ENCODE assay signal across 9 cellular contexts in the genomic region with DNA sequence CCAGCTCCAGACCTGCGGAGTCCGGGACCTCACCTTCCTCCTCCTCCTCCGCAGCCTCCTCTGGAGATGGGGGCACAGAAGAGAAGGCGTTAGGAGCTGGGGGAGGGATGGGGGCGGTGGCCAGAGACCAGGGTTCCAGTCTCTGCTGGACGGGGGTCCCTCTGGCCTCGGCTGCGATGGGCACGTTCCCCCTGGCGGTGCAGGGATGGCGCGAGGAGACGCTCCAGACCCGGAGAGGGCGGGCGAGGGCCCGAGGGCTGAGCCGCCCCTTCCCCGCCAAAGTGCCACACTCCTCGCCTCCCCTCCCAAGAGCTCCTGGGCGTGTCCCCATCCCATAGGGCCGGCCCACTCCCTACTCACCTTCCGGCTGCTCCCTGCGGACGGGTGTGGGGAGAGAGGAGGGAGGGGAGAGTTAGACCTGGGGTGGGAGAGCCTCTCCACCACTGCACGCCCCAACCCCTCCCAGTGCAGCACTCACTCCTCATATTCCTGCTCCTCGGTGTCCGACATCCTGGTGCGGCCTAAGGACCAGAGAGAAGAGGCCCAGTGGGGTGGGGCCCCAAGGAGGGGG. TPM values are rescaled to one million over a fixed set of nuclear protein-coding genes. Genes with fewer than 3 reads are reported as not detected.
A peak's percentile ranks its signal among the peaks of the same experiment; 100 is the strongest.
DNase-seq lines count a peak whose midpoint lies in the region; ATAC-seq and TF ChIP-seq lines count a peak whose summit lies in the region.
"Had no signal": no experiment of that assay in that cellular context is flagged by ENCODE, and none has a peak within 500 bp of the region (broad histone marks: within the 10 kb centered on the region; RNA-seq: fewer than 3 reads in every experiment).

No MANE protein-coding gene starts in this region.

- no peak for TF ChIP-seq EP300 in tibial nerve (IDR thresholded peaks at IDR 0.05)

- peaks cover 0 to 3% (median 0%) of the 10 kb centered on the region in 4 donors for H3K9me3 ChIP-seq in tibial nerve

- no peak overlapping the region for H3K4me3 Mint-ChIP-seq in stimulated activated effector memory CD8-positive, alpha-beta T cell treated with anti-CD3 and anti-CD28 coated beads, Interleukin-12 subunit alpha, Interleukin-12 subunit beta, amount 100 ng/mL, for 72 hours

- TF ChIP-seq POLR2A in tibial nerve (IDR thresholded peaks at IDR 0.05) = no peak

- peak; percentile 21 for ATAC-seq in stimulated activated effector memory CD8-positive, alpha-beta T cell treated with anti-CD3 and anti-CD28 coated beads, Interleukin-12 subunit alpha, Interleukin-12 subunit beta, amount 100 ng/mL, for 72 hours

- H3K9me3 Mint-ChIP-seq in stimulated activated effector memory CD8-positive, alpha-beta T cell treated with anti-CD3 and anti-CD28 coated beads, Interleukin-12 subunit alpha, Interleukin-12 subunit beta, amount 100 ng/mL, for 72 hours = no peaks in the 10 kb centered on the region

- H3K36me3 Mint-ChIP-seq in stimulated activated effector memory CD8-positive, alpha-beta T cell treated with anti-CD3 and anti-CD28 coated beads, Interleukin-12 subunit alpha, Interleukin-12 subunit beta, amount 100 ng/mL, for 72 hours = no peaks in the 10 kb centered on the region

- H3K27ac Mint-ChIP-seq in stimulated activated effector memory CD8-positive, alpha-beta T cell treated with anti-CD3 and anti-CD28 coated beads, Interleukin-12 subunit alpha, Interleukin-12 subunit beta, amount 100 ng/mL, for 72 hours = no peak overlapping the region

- DNase-seq in DMS 273 (lab: John Stamatoyannopoulos, UW; ENCODE audit: unreplicated experiment) (peak; percentile 61), DMS 273 treated with DMSO at 0.1 percent for 48 hours (lab: John Stamatoyannopoulos, UW) (no peak), NCI-H2196 treated with DMSO at 0.1 percent for 48 hours (lab: John Stamatoyannopoulos, UW; ENCODE audit: unreplicated experiment) (peak; percentile 82), cerebellar cortex (ENCODE audit: low spot score) (peak; percentile 83), tibial nerve (ENCODE audit: low spot score in 2 of 2) (no peak), hippocampal formation (lab: John Stamatoyannopoulos, UW) (no peak)
- no peak for DNase-seq in stimulated activated effector memory CD8-positive, alpha-beta T cell treated with anti-CD3 and anti-CD28 coated beads, Interleukin-12 subunit alpha, Interleukin-12 subunit beta, amount 100 ng/mL, for 72 hours (ENCODE audit: low spot score in 2 of 2)
- no peak for DNase-seq in stimulated activated naive CD4-positive, alpha-beta T cell (lab: John Stamatoyannopoulos, UW)

- no peaks in the 10 kb centered on the region for H3K36me3 ChIP-seq in tibial nerve

- 0 to 1% methylated on average over 5 to 28 of the region's 29 CpGs for WGBS in tibial nerve, 2 donors

- no peak overlapping the region for H3K4me3 ChIP-seq in tibial nerve

- TF ChIP-seq CTCF in tibial nerve (IDR thresholded peaks at IDR 0.05) = no peak

- no peak overlapping the region for H3K27ac ChIP-seq in tibial nerve

- H3K4me1 ChIP-seq in tibial nerve = peaks cover 0 to 15% (median 0%) of the 10 kb centered on the region in 4 donors

- H3K27me3 ChIP-seq in tibial nerve = peaks cover 2 to 93% of the 10 kb centered on the region in 2 donors

- peaks cover 3% of the 10 kb centered on the region for H3K4me1 Mint-ChIP-seq in stimulated activated effector memory CD8-positive, alpha-beta T cell treated with anti-CD3 and anti-CD28 coated beads, Interleukin-12 subunit alpha, Interleukin-12 subunit beta, amount 100 ng/mL, for 72 hours

RNA-seq across cellular contexts. Expression of a gene that starts 2.3 kb away (rescaled TPM):
- 1 to 10 TPM in 1 of 4 donors, under 1 TPM in 1, not detected in 2; 0.90 to 1.5 TPM for total RNA-seq in tibial nerve
- total RNA-seq: activated CD8-positive, alpha-beta memory T cell treated with anti-CD3 and anti-CD28 coated beads for 36 hours had no signal

RNA-seq across cellular contexts. Expression of a gene that starts 10.8 kb away (rescaled TPM):
- not detected for total RNA-seq in tibial nerve
- total RNA-seq: activated CD8-positive, alpha-beta memory T cell treated with anti-CD3 and anti-CD28 coated beads for 36 hours had no signal

RNA-seq across cellular contexts. Expression of a gene that starts 19.7 kb away (rescaled TPM):
- total RNA-seq in tibial nerve = 1 to 10 TPM in 2 of 4 donors, not detected in 2; 1.2 to 2.7 TPM
- total RNA-seq: activated CD8-positive, alpha-beta memory T cell treated with anti-CD3 and anti-CD28 coated beads for 36 hours had no signal

RNA-seq across cellular contexts. Expression of a gene that starts 29.3 kb away (rescaled TPM):
- 100 to 1,000 TPM; 113 to 270 (median 180) TPM for total RNA-seq in tibial nerve

RNA-seq across cellular contexts. Expression of a gene that starts 33.4 kb away (rescaled TPM):
- total RNA-seq in tibial nerve = not detected
- total RNA-seq: activated CD8-positive, alpha-beta memory T cell treated with anti-CD3 and anti-CD28 coated beads for 36 hours had no signal

Comparison
In these comparisons a context has a peak if more than half of its experiments do, and no peak if none do; other contexts are left out.
1. DNase-seq: peak in DMS 273 (single experiment), NCI-H2196 treated with DMSO at 0.1 percent for 48 hours (single experiment) and cerebellar cortex (single experiment); none in DMS 273 treated with DMSO at 0.1 percent for 48 hours (single experiment), stimulated activated effector memory CD8-positive, alpha-beta T cell treated with anti-CD3 and anti-CD28 coated beads, Interleukin-12 subunit alpha, Interleukin-12 subunit beta, amount 100 ng/mL, for 72 hours (0 of 2), tibial nerve (0 of 2), stimulated activated naive CD4-positive, alpha-beta T cell (0 of 6) and hippocampal formation (0 of 2).